Comparison of ENCODE assay signal across 18 cellular contexts in the genomic region with DNA sequence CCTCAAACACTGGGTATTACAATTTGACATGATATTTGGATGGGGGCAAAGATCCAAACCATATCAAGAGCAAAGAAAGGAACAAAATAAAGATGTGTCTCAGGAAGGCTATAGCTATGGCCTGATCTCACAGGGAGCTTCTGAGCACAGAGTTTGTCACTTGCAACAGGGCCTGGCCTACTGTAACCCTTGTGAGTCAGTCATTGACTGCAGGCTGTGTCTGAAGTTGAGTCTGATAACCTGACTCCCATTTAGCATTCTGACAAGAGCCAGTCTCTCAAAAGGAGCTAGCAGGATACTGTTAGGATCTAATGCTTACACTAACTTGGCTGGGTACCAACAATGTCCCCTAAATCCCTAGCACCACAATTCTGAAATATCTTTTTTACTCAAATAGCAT.
"Had no signal": no experiment of that assay in that cellular context is flagged by ENCODE, and none has a peak within 500 bp of the region (broad histone marks: within the 10 kb centered on the region; RNA-seq: fewer than 3 reads in every experiment).

No MANE protein-coding gene starts in this region.

- H3K4me1 ChIP-seq: body of pancreas, upper lobe of right lung had no signal

- H3K9me3 ChIP-seq: body of pancreas, gastrocnemius medialis, neutrophil, ovary, upper lobe of right lung had no signal

- H3K27me3 ChIP-seq: body of pancreas, gastrocnemius medialis, neutrophil, ovary, upper lobe of right lung had no signal

- H3K27ac ChIP-seq: body of pancreas, gastrocnemius medialis, neutrophil, ovary, upper lobe of right lung had no signal

- ATAC-seq: activated naive CD8-positive, alpha-beta T cell treated with anti-CD3 and anti-CD28 coated beads, Interleukin-2, amount 50 U/mL, for 24 hours; activated T-cell treated with anti-CD3 and anti-CD28 coated beads, Interleukin-2, amount 50 U/mL, for 72 hours; body of pancreas; esophagus mucosa; gastrocnemius medialis; right cardiac atrium; upper lobe of right lung had no signal

- H3K4me3 ChIP-seq: body of pancreas, gastrocnemius medialis, ovary, upper lobe of right lung had no signal

- DNase-seq: activated CD4-positive, alpha-beta memory T cell treated with anti-CD3 and anti-CD28 coated beads, Interleukin-2, amount 10 ng/mL, durations not matched to agents 7 days and 5 days; activated CD4-positive, alpha-beta T cell treated with anti-CD3 and anti-CD28 coated beads, Interleukin-2, amount 10 ng/mL, durations not matched to agents 24 days and 14 days; activated effector memory CD4-positive, alpha-beta T cell treated with Interleukin-2 at 50 U/mL for 16 hours; activated naive CD4-positive, alpha-beta T cell treated with anti-CD3 and anti-CD28 coated beads, Interleukin-2, amount 50 U/mL, for 16 hours; activated naive CD8-positive, alpha-beta T cell treated with anti-CD3 and anti-CD28 coated beads, Interleukin-2, amount 50 U/mL, for 24 hours; activated T-cell treated with anti-CD3 and anti-CD28 coated beads, Interleukin-2, amount 50 U/mL, for 72 hours; anterior cingulate cortex; body of pancreas; gastrocnemius medialis; hippocampal formation; ovary; right cardiac atrium; stimulated activated CD4-positive, alpha-beta T cell treated with anti-CD3 and anti-CD28 coated beads, Interleukin-4, amount 100 ng/mL, for 24 hours; stimulated activated naive CD4-positive, alpha-beta T cell treated with Interleukin-2 at 50 U/mL for 16 hours; T-helper 1 cell; upper lobe of right lung had no signal

- H3K36me3 ChIP-seq: gastrocnemius medialis, neutrophil, ovary, upper lobe of right lung had no signal
